ENCODE assay signal across 23 cellular contexts in the genomic region with DNA sequence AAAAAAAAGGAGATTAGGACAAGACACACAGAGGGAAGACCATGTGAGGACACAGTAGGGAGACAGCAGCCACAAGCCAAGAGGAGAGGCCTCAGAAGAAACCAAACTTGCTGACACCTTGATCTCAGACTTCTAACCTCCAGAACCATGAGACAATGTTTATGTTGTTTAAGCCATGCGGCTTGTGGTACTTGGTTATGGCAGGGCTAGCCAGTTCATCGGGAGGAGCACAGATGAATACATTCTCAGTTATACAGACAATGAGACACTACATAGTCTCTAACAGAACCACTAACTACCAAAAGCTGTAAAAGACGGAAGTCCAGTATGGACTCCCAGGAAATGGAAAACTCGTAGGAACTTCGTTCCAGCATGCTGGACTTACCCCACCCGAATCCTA.
DNase-seq lines count a peak whose midpoint lies in the region; TF ChIP-seq lines count a peak whose summit lies in the region.
"Had no signal": no experiment of that assay in that cellular context is flagged by ENCODE, and none has a peak within 500 bp of the region (broad histone marks: within the 10 kb centered on the region; RNA-seq: fewer than 3 reads in every experiment).

No MANE protein-coding gene starts in this region.

- no peak overlapping the region for H3K4me3 Mint-ChIP-seq in activated CD4-positive, alpha-beta T cell treated with anti-CD3 and anti-CD28 coated beads, Interleukin-2, amount 10 ng/mL, durations not matched to agents 24 days and 14 days
- H3K4me3 Mint-ChIP-seq in endodermal cell, result no peak overlapping the region
- no peak overlapping the region for H3K4me3 Mint-ChIP-seq in Calu3 (ENCODE audit: low read depth, unreplicated experiment)
- H3K4me3 Mint-ChIP-seq: B cell; CD4-positive, CD25-positive, alpha-beta regulatory T cell; CD8-positive, alpha-beta T cell; HFFc6 had no signal

- H3K36me3 Mint-ChIP-seq in activated CD4-positive, alpha-beta T cell treated with anti-CD3 and anti-CD28 coated beads, Interleukin-2, amount 10 ng/mL, durations not matched to agents 24 days and 14 days (ENCODE audit: low read depth), result no peaks in the 10 kb centered on the region
- no peaks in the 10 kb centered on the region for H3K36me3 Mint-ChIP-seq in endodermal cell (ENCODE audit: low read depth)
- H3K36me3 Mint-ChIP-seq in Calu3 (ENCODE audit: insufficient read depth, unreplicated experiment), result no peaks in the 10 kb centered on the region
- H3K36me3 Mint-ChIP-seq: CD4-positive, CD25-positive, alpha-beta regulatory T cell had no signal

- H3K36me3 ChIP-seq in endodermal cell (ENCODE audit: control insufficient read depth, insufficient read depth, low read length), result no peaks in the 10 kb centered on the region
- H3K36me3 ChIP-seq: BLaER1, HAP-1 had no signal

- TF ChIP-seq CTCF in endodermal cell (conservative IDR thresholded peaks at IDR 0.05), result no peak
- TF ChIP-seq CTCF in Calu3 (IDR thresholded peaks at IDR 0.05; ENCODE audit: unreplicated experiment), result no peak

- H3K4me3 ChIP-seq in endodermal cell (ENCODE audit: low read length), result no peak overlapping the region
- H3K4me3 ChIP-seq: BLaER1, GM12878, GM23248, HAP-1 had no signal

- H3K27me3 Mint-ChIP-seq in activated CD4-positive, alpha-beta T cell treated with anti-CD3 and anti-CD28 coated beads, Interleukin-2, amount 10 ng/mL, durations not matched to agents 24 days and 14 days, result no peaks in the 10 kb centered on the region
- H3K27me3 Mint-ChIP-seq in endodermal cell (ENCODE audit: insufficient read depth) (no peaks in the 10 kb centered on the region), Calu3 (ENCODE audit: unreplicated experiment) (no peaks in the 10 kb centered on the region)
- H3K27me3 Mint-ChIP-seq: B cell; CD4-positive, CD25-positive, alpha-beta regulatory T cell had no signal

- H3K9ac ChIP-seq in endodermal cell (ENCODE audit: extremely low read depth, low read length, poor library complexity, severe bottlenecking), result no peak overlapping the region
- H3K9ac ChIP-seq: BLaER1, GM23248 had no signal

- no peaks in the 10 kb centered on the region for H3K9me3 ChIP-seq in endodermal cell (ENCODE audit: control insufficient read depth, low read length)
- H3K9me3 ChIP-seq: BLaER1, Caco-2, HAP-1 had no signal

- CTCF ChIA-PET in Calu3 (lab: Charles Lee), result interaction anchor here (0.5 kb wide), 1 partner anchor 62 kb away, joined by 3 read pairs; no protein-coding TSS in a partner anchor

- TF ChIP-seq POLR2A in erythroblast (IDR thresholded peaks at IDR 0.05; ENCODE audit: low read length), result no peak

- DNase-seq in activated CD4-positive, alpha-beta T cell treated with anti-CD3 and anti-CD28 coated beads, Interleukin-2, amount 10 ng/mL, durations not matched to agents 24 days and 14 days, result peak; percentile 25
- no peak for DNase-seq in activated CD4-positive, alpha-beta T cell treated with anti-CD3 and anti-CD28 coated beads for 1 hour
- DNase-seq in endodermal cell, result no peak
- DNase-seq in medulla oblongata (ENCODE audit: extremely low spot score), result peak; percentile 34
- peak in 1 of 49 donors; percentile 1 for DNase-seq in substantia nigra (lab: John Stamatoyannopoulos, UW)
- no peak for DNase-seq in erythroblast (lab: John Stamatoyannopoulos, UW)
- DNase-seq in central memory CD4-positive, alpha-beta T cell, result no peak
- DNase-seq in Calu3, result no peak
- DNase-seq: Caco-2; CD4-positive, CD25-positive, alpha-beta regulatory T cell; CD8-positive, alpha-beta T cell; DMS 273 treated with DMSO at 0.1 percent for 48 hours; DMS79; EL; GDM1; GM23248; HFFc6 had no signal

- H3K27me3 ChIP-seq in endodermal cell (ENCODE audit: control insufficient read depth, insufficient read depth, low read length, poor library complexity, severe bottlenecking), result no peaks in the 10 kb centered on the region
- H3K27me3 ChIP-seq: BLaER1 had no signal

- no peaks in the 10 kb centered on the region for H3K9me3 Mint-ChIP-seq in activated CD4-positive, alpha-beta T cell treated with anti-CD3 and anti-CD28 coated beads, Interleukin-2, amount 10 ng/mL, durations not matched to agents 24 days and 14 days
- no peaks in the 10 kb centered on the region for H3K9me3 Mint-ChIP-seq in endodermal cell
- no peaks in the 10 kb centered on the region for H3K9me3 Mint-ChIP-seq in Calu3 (ENCODE audit: low read depth, unreplicated experiment)
- H3K9me3 Mint-ChIP-seq: CD4-positive, CD25-positive, alpha-beta regulatory T cell; CD8-positive, alpha-beta T cell; HFFc6 had no signal

- H3K4me1 Mint-ChIP-seq in activated CD4-positive, alpha-beta T cell treated with anti-CD3 and anti-CD28 coated beads, Interleukin-2, amount 10 ng/mL, durations not matched to agents 24 days and 14 days, result no peaks in the 10 kb centered on the region
- H3K4me1 Mint-ChIP-seq in endodermal cell (peaks cover 29% of the 10 kb centered on the region), Calu3 (ENCODE audit: low read depth, unreplicated experiment) (no peaks in the 10 kb centered on the region)
- H3K4me1 Mint-ChIP-seq: B cell; CD4-positive, CD25-positive, alpha-beta regulatory T cell had no signal

- no peak overlapping the region for H3K27ac Mint-ChIP-seq in activated CD4-positive, alpha-beta T cell treated with anti-CD3 and anti-CD28 coated beads, Interleukin-2, amount 10 ng/mL, durations not matched to agents 24 days and 14 days
- H3K27ac Mint-ChIP-seq in endodermal cell, result peak overlapping the region; percentile 44
- no peak overlapping the region for H3K27ac Mint-ChIP-seq in Calu3 (ENCODE audit: unreplicated experiment)
- H3K27ac Mint-ChIP-seq: B cell; CD4-positive, CD25-positive, alpha-beta regulatory T cell; CD8-positive, alpha-beta T cell; HFFc6 had no signal

- WGBS in endodermal cell (ENCODE audit: insufficient coverage in 1 of 2, insufficient read length in 1 of 2), 2 experiments, result 95 to 98% methylated on average over 6 of the region's 6 CpGs

- H3K27ac ChIP-seq in endodermal cell (ENCODE audit: low read depth, low read length) (no peak overlapping the region), substantia nigra (ENCODE audit: low read depth, low read length, poor library complexity, severe bottlenecking) (peak overlapping the region; percentile 76)
- H3K27ac ChIP-seq: 22Rv1, BLaER1, C4-2B, GM23248 had no signal

- BruUV-seq in Calu3 (replicated peaks; lab: Mats Ljungman, UMichigan), result no TSS peak

- intact Hi-C loops in activated CD4-positive, alpha-beta T cell treated with anti-CD3 and anti-CD28 coated beads, Interleukin-2, amount 10 ng/mL, durations not matched to agents 24 days and 14 days (cut with micrococcal nuclease), result no loop called here
- intact Hi-C loops in Calu3 (cut with micrococcal nuclease; ENCODE audit: unreplicated experiment), result no loop called here

- H3K4me1 ChIP-seq in endodermal cell (ENCODE audit: control insufficient read depth, insufficient read depth, low read length), result peaks cover 12% of the 10 kb centered on the region
- H3K4me1 ChIP-seq: Caco-2, HAP-1 had no signal

Comparison
In these comparisons a context has a peak if more than half of its experiments do, and no peak if none do; other contexts are left out.
1. DNase-seq: peak in activated CD4-positive, alpha-beta T cell treated with anti-CD3 and anti-CD28 coated beads, Interleukin-2, amount 10 ng/mL, durations not matched to agents 24 days and 14 days (single experiment) and medulla oblongata (single experiment); none in activated CD4-positive, alpha-beta T cell treated with anti-CD3 and anti-CD28 coated beads for 1 hour (single experiment), endodermal cell (single experiment), erythroblast (0 of 2), central memory CD4-positive, alpha-beta T cell (single experiment) and Calu3 (single experiment).